ENCODE assay signal across 8 cellular contexts in the genomic region with DNA sequence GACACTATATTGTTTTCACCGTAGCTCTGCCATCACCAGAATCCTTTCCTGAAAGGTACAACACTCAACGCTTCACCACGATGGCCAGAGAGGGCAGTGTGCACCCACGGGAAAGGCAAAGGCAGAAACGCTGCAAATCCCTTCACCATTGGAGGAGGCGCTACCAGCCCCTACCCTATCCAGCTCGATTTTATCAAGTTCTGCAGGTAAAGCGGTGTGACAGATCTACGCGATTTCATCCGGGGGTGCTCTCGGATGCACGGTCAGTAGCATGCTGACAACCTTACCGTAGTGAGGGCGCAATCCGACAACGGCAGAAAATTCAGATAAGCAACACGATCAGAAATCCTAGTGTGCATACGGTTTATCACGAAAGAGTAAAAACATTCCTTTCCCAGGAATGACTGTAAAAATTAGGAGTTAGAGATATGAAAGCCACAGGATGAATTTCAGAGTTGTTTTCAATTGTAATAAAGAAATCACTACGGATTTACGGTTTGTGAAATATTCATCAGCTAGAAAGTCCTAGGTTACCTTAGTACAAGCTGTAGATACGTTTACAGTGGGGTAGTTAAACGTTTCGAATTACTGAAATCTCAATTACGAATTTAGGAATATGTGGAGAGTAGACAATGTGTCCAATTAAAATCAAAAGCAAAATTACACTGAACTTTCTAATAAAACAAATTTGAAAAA. TPM values are rescaled to one million over a fixed set of nuclear protein-coding genes. Genes with fewer than 3 reads are reported as not detected.
A peak's percentile ranks its signal among the peaks of the same experiment; 100 is the strongest.
DNase-seq lines count a peak whose midpoint lies in the region; ATAC-seq and TF ChIP-seq lines count a peak whose summit lies in the region.

No MANE protein-coding gene starts in this region.

- H3K4me1 Mint-ChIP-seq in activated B cell treated with CpG ODN at 0.5 μM for 24 hours: peaks cover 23% of the 10 kb centered on the region

- no peaks in the 10 kb centered on the region for H3K36me3 Mint-ChIP-seq in activated B cell treated with CpG ODN at 0.5 μM for 24 hours (ENCODE audit: low read depth)

- ATAC-seq in GM18873 (IDR thresholded peaks at IDR 0.05; ENCODE audit: low FRiP score, unreplicated experiment): peak; percentile 58
- peak; percentile 51 for ATAC-seq in HG03135 (IDR thresholded peaks at IDR 0.05; ENCODE audit: unreplicated experiment)
- peak; percentile 53 for ATAC-seq in activated B cell treated with CpG ODN at 0.5 μM for 24 hours (ENCODE audit: low read depth)

- H3K4me3 Mint-ChIP-seq in activated B cell treated with CpG ODN at 0.5 μM for 24 hours: peak overlapping the region; percentile 86

- CTCF ChIA-PET in activated B cell treated with CpG ODN at 0.5 μM for 24 hours (lab: Charles Lee): interaction anchor here (0.6 to 5.3 kb wide), 34 partner anchors 8 to 1102 kb away, joined by 3 to 47 read pairs (median 3); partner anchors contain the start of genes DNAJA2, ITFG1, LONP2 and PHKB

- DNase-seq in AG09319 (ENCODE audit: extremely low read depth, low read depth) (peak; percentile 36), NCI-H2196 treated with DMSO at 0.1 percent for 48 hours (lab: John Stamatoyannopoulos, UW; ENCODE audit: unreplicated experiment) (peak; percentile 49), activated B cell treated with CpG ODN at 0.5 μM for 24 hours (peak; percentile 69), islet precursor cell (peak; percentile 96)
- DNase-seq in central memory CD4-positive, alpha-beta T cell: peak; percentile 82
- peak; percentile 87 for DNase-seq in stimulated activated CD4-positive, alpha-beta T cell treated with anti-CD3 and anti-CD28 coated beads, Interleukin-15, amount 100 ng/mL, for 24 hours

- TF ChIP-seq CTCF in AG09319 (IDR thresholded peaks at IDR 0.05; ENCODE audit: low read depth, low read length): peak; percentile 99
- no peak for TF ChIP-seq CTCF in activated B cell treated with CpG ODN at 0.5 μM for 24 hours (IDR thresholded peaks at IDR 0.05)

- H3K9me3 Mint-ChIP-seq in activated B cell treated with CpG ODN at 0.5 μM for 24 hours: no peaks in the 10 kb centered on the region

- intact Hi-C loops in activated B cell treated with CpG ODN at 0.5 μM for 24 hours (cut with micrococcal nuclease): loop anchor here (1.0 to 5.0 kb wide), 15 partner anchors 105 to 1488 kb away; partner anchors contain the start of genes ITFG1, PHKB and SHCBP1

- peak overlapping the region; percentile 59 for H3K27ac Mint-ChIP-seq in activated B cell treated with CpG ODN at 0.5 μM for 24 hours

- POLR2A ChIA-PET in activated B cell treated with CpG ODN at 0.5 μM for 24 hours (lab: Charles Lee): interaction anchor here (0.5 to 2.0 kb wide), 5 partner anchors 28 to 1372 kb away, joined by 3 to 7 read pairs (median 3); no protein-coding TSS in a partner anchor

- H3K27me3 Mint-ChIP-seq in activated B cell treated with CpG ODN at 0.5 μM for 24 hours: no peaks in the 10 kb centered on the region

RNA-seq across cellular contexts. Expression of gene NETO2, which starts 1.8 kb away (rescaled TPM):
- total RNA-seq in activated B cell treated with CpG ODN at 0.5 μM for 24 hours: 8.7 and 8.8 TPM in 2 replicates

Comparison
In these comparisons a context has a peak if more than half of its experiments do, and no peak if none do; other contexts are left out.
1. Peak in every context shown above with its lines: DNase-seq and ATAC-seq.
2. DNase-seq: peak in every context shown above with its lines; median percentile 96 in islet precursor cell; 87 in stimulated activated CD4-positive, alpha-beta T cell treated with anti-CD3 and anti-CD28 coated beads, Interleukin-15, amount 100 ng/mL, for 24 hours; 82 in central memory CD4-positive, alpha-beta T cell; 69 in activated B cell treated with CpG ODN at 0.5 μM for 24 hours; 49 in NCI-H2196 treated with DMSO at 0.1 percent for 48 hours; 36 in AG09319.